Comparison of ENCODE assay signal across 25 cellular contexts in the genomic region with DNA sequence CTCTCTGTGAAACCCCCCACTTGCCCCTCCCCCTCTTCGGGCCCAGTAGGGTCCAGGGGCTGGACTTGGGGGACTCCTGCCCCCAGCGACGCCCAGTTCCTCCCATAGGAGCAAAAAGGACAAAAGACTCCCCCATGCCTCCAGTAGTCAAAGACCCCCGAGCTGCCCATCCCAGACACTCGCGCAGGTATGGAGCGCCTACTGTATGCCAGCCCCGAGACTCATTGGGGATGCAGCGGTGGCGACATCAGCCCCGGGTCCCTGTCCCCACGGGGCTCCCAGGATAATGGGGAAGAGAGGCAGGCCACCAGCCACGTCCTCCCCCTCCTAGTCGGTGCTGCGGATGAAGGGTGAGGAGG. TPM values are rescaled to one million over a fixed set of nuclear protein-coding genes. Genes with fewer than 3 reads are reported as not detected.
DNase-seq lines count a peak whose midpoint lies in the region; ATAC-seq and TF ChIP-seq lines count a peak whose summit lies in the region.
"Had no signal": no experiment of that assay in that cellular context is flagged by ENCODE, and none has a peak within 500 bp of the region (broad histone marks: within the 10 kb centered on the region; RNA-seq: fewer than 3 reads in every experiment).

No MANE protein-coding gene starts in this region.

- CTCF ChIA-PET in SK-N-SH (lab: Yijun Ruan, JAX) = interaction anchor here (1.3 kb wide), 1 partner anchor 30 kb away, joined by 3 read pairs; no protein-coding TSS in a partner anchor

- no peak overlapping the region for H2AK5ac ChIP-seq in mesendoderm (ENCODE audit: low read length)

- no peak overlapping the region for H3K18ac ChIP-seq in mesendoderm (ENCODE audit: low read length)

- H3K27me3 ChIP-seq in SK-N-SH (ENCODE audit: insufficient read depth) (no peaks in the 10 kb centered on the region; the same call in 1 of the 2 replicates), mesendoderm (ENCODE audit: insufficient read depth, low read length, poor library complexity) (no peaks in the 10 kb centered on the region), testis (no peaks in the 10 kb centered on the region)

- peak overlapping the region; percentile 62; the same call in 1 of the 2 replicates for H2AFZ ChIP-seq in SK-N-SH (ENCODE audit: low read depth)
- H2AFZ ChIP-seq: parathyroid adenoma had no signal

- no peak for TF ChIP-seq CTCF in SK-N-SH (IDR thresholded peaks at IDR 0.05)
- TF ChIP-seq CTCF in astrocyte of the spinal cord (IDR thresholded peaks at IDR 0.05; ENCODE audit: low read depth, low read length) = no peak
- no peak for TF ChIP-seq CTCF in testis (IDR thresholded peaks at IDR 0.05)

- no peak for TF ChIP-seq RAD21 in SK-N-SH (IDR thresholded peaks at IDR 0.05; ENCODE audit: low read length)

- no peaks in the 10 kb centered on the region for H3K9me3 ChIP-seq in SK-N-SH
- H3K9me3 ChIP-seq in testis = no peaks in the 10 kb centered on the region
- H3K9me3 ChIP-seq: upper lobe of right lung had no signal

- no peaks in the 10 kb centered on the region for H3K79me1 ChIP-seq in mesendoderm (ENCODE audit: low read length)

- H4K8ac ChIP-seq in mesendoderm (ENCODE audit: low read depth, low read length) = no peak overlapping the region

- H3K4me2 ChIP-seq in SK-N-SH (peak overlapping the region; percentile 72), mesendoderm (ENCODE audit: low read length) (peak overlapping the region; percentile 43)

- H2BK15ac ChIP-seq in mesendoderm (replicated peaks; ENCODE audit: low read depth) = no peak overlapping the region

- TF ChIP-seq EP300 in SK-N-SH (IDR thresholded peaks at IDR 0.05; ENCODE audit: borderline replicate concordance in 1 of 2, low read depth in 1 of 2, low read length in 1 of 2) = no peak

- peaks cover 15% of the 10 kb centered on the region for H3F3A ChIP-seq in SK-N-SH (replicated peaks; ENCODE audit: insufficient read depth)

- POLR2A ChIA-PET in SK-N-SH (lab: Yijun Ruan, JAX) = interaction anchor here (1.0 to 1.3 kb wide), 3 partner anchors 11 to 93 kb away, joined by 3 to 6 read pairs (median 4); no protein-coding TSS in a partner anchor

- no peak overlapping the region for H2BK5ac ChIP-seq in mesendoderm (ENCODE audit: low read length)

- H3K27ac ChIP-seq in SK-N-SH (ENCODE audit: low read depth in 2 of 2, low read length in 1 of 2) = peak overlapping the region in 1 of 2 experiments; percentile 34; a peak in 1 of 4 replicates
- no peak overlapping the region for H3K27ac ChIP-seq in mesendoderm (ENCODE audit: low read depth, low read length)
- H3K27ac ChIP-seq in testis = no peak overlapping the region
- H3K27ac ChIP-seq: 22Rv1, parathyroid adenoma, spleen, upper lobe of right lung had no signal

- TF ChIP-seq POLR2A in testis (IDR thresholded peaks at IDR 0.05) = no peak

- H3K79me2 ChIP-seq in SK-N-SH (ENCODE audit: insufficient read depth) (no peaks in the 10 kb centered on the region), mesendoderm (ENCODE audit: control insufficient read depth, insufficient read depth, low read length) (no peaks in the 10 kb centered on the region)
- H3K79me2 ChIP-seq: parathyroid adenoma had no signal

- peaks cover 0 to 3% of the 10 kb centered on the region in 2 experiments; a peak in 1 of 4 replicates for H3K4me1 ChIP-seq in SK-N-SH (ENCODE audit: control insufficient read depth in 1 of 2, insufficient read depth in 2 of 2, low read depth in 1 of 2, low read length in 1 of 2)
- no peaks in the 10 kb centered on the region for H3K4me1 ChIP-seq in mesendoderm (ENCODE audit: control insufficient read depth, low read depth, low read length)
- no peaks in the 10 kb centered on the region for H3K4me1 ChIP-seq in testis
- H3K4me1 ChIP-seq: parathyroid adenoma, spleen, upper lobe of right lung had no signal

- H3K4me3 ChIP-seq in SK-N-SH (ENCODE audit: low read depth in 2 of 2, low read length in 1 of 2) (peak overlapping the region; percentile 45 to 47), astrocyte of the spinal cord (ENCODE audit: low read depth, low read length) (peak overlapping the region; percentile 31), mesendoderm (ENCODE audit: low read length) (no peak overlapping the region), testis (peak overlapping the region; percentile 34 to 36)
- H3K4me3 ChIP-seq: spleen, upper lobe of right lung had no signal

- ATAC-seq in SK-N-SH treated with all-trans-retinoic acid at 6 μM for 48 hours (no peak; the same call in 2 of the 3 replicates), GM21576 (IDR thresholded peaks at IDR 0.05; ENCODE audit: unreplicated experiment) (no peak)
- ATAC-seq: esophagus mucosa; stimulated activated memory B cell treated with anti-CD40 and anti-IgM and Interleukin-4, amounts not matched to agents 10 μg/mL and 1 μg/mL and 100 μg/mL, for 72 hours; upper lobe of right lung had no signal

- H3K4ac ChIP-seq in mesendoderm (ENCODE audit: low read depth, low read length) = no peak overlapping the region

- H4K20me1 ChIP-seq in SK-N-SH (ENCODE audit: insufficient read depth) = no peaks in the 10 kb centered on the region

- H2BK120ac ChIP-seq in mesendoderm (ENCODE audit: low read depth, low read length) = no peak overlapping the region

- 0 out of 2 replicates have a peak overlapping the region, but pooled peaks have one; percentile 29 for H3K9ac ChIP-seq in SK-N-SH
- H3K9ac ChIP-seq in mesendoderm (ENCODE audit: low read length) = peak overlapping the region; percentile 31
- H3K9ac ChIP-seq: parathyroid adenoma had no signal

- H3K23ac ChIP-seq in mesendoderm (ENCODE audit: low read length) = no peak overlapping the region

- H3K36me3 ChIP-seq in SK-N-SH (replicated peaks in 1 of 2; ENCODE audit: control insufficient read depth in 1 of 2, insufficient read depth in 2 of 2, low read length in 1 of 2) (no peaks in the 10 kb centered on the region), mesendoderm (ENCODE audit: control insufficient read depth, insufficient read depth, low read length) (no peaks in the 10 kb centered on the region), testis (ENCODE audit: low read depth, missing control alignments) (no peaks in the 10 kb centered on the region)
- H3K36me3 ChIP-seq: spleen, upper lobe of right lung had no signal

- DNase-seq in SK-N-SH (no peak), astrocyte of the spinal cord (ENCODE audit: low read depth, low spot score) (no peak), mesendoderm (no peak), testis (no peak), NCI-H1048 (lab: John Stamatoyannopoulos, UW) (no peak)
- DNase-seq in stimulated activated CD4-positive, alpha-beta T cell treated with anti-CD3 and anti-CD28 coated beads, Interleukin-4, amount 100 ng/mL, for 4 hours = no peak
- DNase-seq: activated CD4-positive, CD25-positive, alpha-beta regulatory T cell treated with anti-CD3 and anti-CD28 coated beads, Interleukin-2, amount 50 U/mL, for 72 hours; activated effector memory CD4-positive, alpha-beta T cell treated with anti-CD3 and anti-CD28 coated beads, Interleukin-2, amount 50 U/mL, for 16 hours; CD4-positive, alpha-beta T cell; cortex of kidney; DND-41; left cardiac atrium; NCI-H146; NK-92 treated with Interleukin-12 subunit alpha and Interleukin-12 subunit beta, amount 100 ng/mL, for 24 hours; Right ventricle myocardium superior; spleen; upper lobe of right lung had no signal

- 0% methylated on average over 8 of the region's 15 CpGs for WGBS in SK-N-SH (ENCODE audit: low lambda C conversion rate)
- WGBS in mesendoderm (ENCODE audit: extremely low coverage, insufficient coverage, low lambda C conversion rate) = no CpG with 5 or more reads among the region's 15 CpGs
- WGBS in testis, 2 donors = 3 to 9% methylated on average over 11 to 15 of the region's 15 CpGs

- H3K9me2 ChIP-seq in SK-N-SH = no peaks in the 10 kb centered on the region

- H4K5ac ChIP-seq in mesendoderm (ENCODE audit: low read length) = no peak overlapping the region

- intact Hi-C loops in testis (cut with DNase I; ENCODE audit: low total_unique reads) = no loop called here

- peak overlapping the region; percentile 54 for H3K56ac ChIP-seq in mesendoderm (ENCODE audit: low read length)

- in situ Hi-C loops in astrocyte of the spinal cord (cut with HindIII; ENCODE audit: low sequenced_read_pairs) = no loop called here

TF ChIP-seq in SK-N-SH, 30 proteins besides CTCF, POLR2A, EP300 and RAD21 (continues in another document):
- no peak for TF ChIP-seq RCOR1 (IDR thresholded peaks at IDR 0.05; ENCODE audit: low read length)

TF ChIP-seq in SK-N-SH treated with all-trans-retinoic acid at 6 μM for 48 hours, 23 proteins besides CTCF, POLR2A, EP300 and RAD21:
- no peak for TF ChIP-seq GLIS3 (CRISPR knock-in tag; IDR thresholded peaks at IDR 0.05)
- TF ChIP-seq ZFP3 (CRISPR knock-in tag; IDR thresholded peaks at IDR 0.05) = no peak
- TF ChIP-seq ZNF565 (CRISPR knock-in tag; conservative IDR thresholded peaks at IDR 0.05; ENCODE audit: low read depth) = no peak
- no peak for TF ChIP-seq CREB5 (CRISPR knock-in tag; IDR thresholded peaks at IDR 0.05; ENCODE audit: low read depth)
- no peak for TF ChIP-seq RARB (CRISPR knock-in tag; IDR thresholded peaks at IDR 0.05)
- TF ChIP-seq ZNF70 (CRISPR knock-in tag; IDR thresholded peaks at IDR 0.05) = no peak
- TF ChIP-seq OSR1 (CRISPR knock-in tag; IDR thresholded peaks at IDR 0.05) = no peak
- TF ChIP-seq TCF4 (CRISPR knock-in tag; IDR thresholded peaks at IDR 0.05; ENCODE audit: borderline replicate concordance) = no peak
- TF ChIP-seq ZNF8 (CRISPR knock-in tag; IDR thresholded peaks at IDR 0.05) = no peak
- TF ChIP-seq ZC3H10 (CRISPR knock-in tag; IDR thresholded peaks at IDR 0.05) = no peak
- TF ChIP-seq BACH2 (CRISPR knock-in tag; IDR thresholded peaks at IDR 0.05; ENCODE audit: borderline replicate concordance) = no peak

RNA-seq across cellular contexts. Expression of gene ZNRF4, which starts 18.3 kb away (rescaled TPM):
- polyA plus RNA-seq in SK-N-SH (2012; rRNA removed) (not detected in 2 replicates), testis (ENCODE audit: insufficient read depth, low read depth, low replicate concordance) (147 TPM)
- not detected in 2 replicates for polyA plus RNA-seq in SK-N-SH (2012; cell fraction: cytosol; rRNA removed)
- polyA plus RNA-seq in SK-N-SH (2012; cell fraction: nucleus; rRNA removed) = not detected in 2 replicates
- not detected for polyA plus RNA-seq in mesendoderm (2013, experiment 1 of 2)
- polyA plus RNA-seq in mesendoderm (2013, experiment 2 of 2) = not detected
- total RNA-seq in testis = 100 to 1,000 TPM in 1 of 2 donors, 10 to 100 TPM in 1; 74.1 to 137 TPM
- total RNA-seq: CD4-positive, alpha-beta T cell; esophagus mucosa; left cardiac atrium; mucosa of gallbladder; Right ventricle myocardium superior; spleen; T-helper 2 cell treated with Interferon-gamma antibody and Interleukin-4, amounts not matched to agents 100 ng/mL and 5 ng/mL, for 36 hours; upper lobe of right lung had no signal
- polyA plus RNA-seq: spleen had no signal

Comparison
In these comparisons a context has a peak if more than half of its experiments do, and no peak if none do; other contexts are left out.
1. RNA of gene ZNRF4, which starts 18.3 kb away (polyA plus RNA-seq): 147 TPM in testis (single experiment); not detected in SK-N-SH; every median in the first group is over 100 times any median in the second.